Comparison of ENCODE assay signal across 8 cellular contexts in genomic region chrX:136268051-136269048, GRCh38. TPM values are rescaled to one million over a fixed set of nuclear protein-coding genes. Genes with fewer than 3 reads are reported as not detected.
A peak's percentile ranks its signal among the peaks of the same experiment; 100 is the strongest.
DNase-seq lines count a peak whose midpoint lies in the region; ATAC-seq and TF ChIP-seq lines count a peak whose summit lies in the region.

No MANE protein-coding gene starts in this region.

- peaks cover 6% of the 10 kb centered on the region for H3K4me1 Mint-ChIP-seq in activated naive CD8-positive, alpha-beta T cell treated with anti-CD3 and anti-CD28 coated beads, Interleukin-2, amount 10 ng/mL, durations not matched to agents 7 days and 5 days

- no peak overlapping the region for H3K4me3 Mint-ChIP-seq in activated naive CD8-positive, alpha-beta T cell treated with anti-CD3 and anti-CD28 coated beads, Interleukin-2, amount 10 ng/mL, durations not matched to agents 7 days and 5 days

- no peak overlapping the region for H3K27ac Mint-ChIP-seq in activated naive CD8-positive, alpha-beta T cell treated with anti-CD3 and anti-CD28 coated beads, Interleukin-2, amount 10 ng/mL, durations not matched to agents 7 days and 5 days

- H3K9me3 Mint-ChIP-seq in activated naive CD8-positive, alpha-beta T cell treated with anti-CD3 and anti-CD28 coated beads, Interleukin-2, amount 10 ng/mL, durations not matched to agents 7 days and 5 days = no peaks in the 10 kb centered on the region

- POLR2A ChIA-PET in activated naive CD8-positive, alpha-beta T cell treated with anti-CD3 and anti-CD28 coated beads, Interleukin-2, amount 10 ng/mL, durations not matched to agents 7 days and 5 days (lab: Charles Lee) = no interaction called here

- ATAC-seq in GM18858 (IDR thresholded peaks at IDR 0.05; ENCODE audit: unreplicated experiment) (peak; percentile 57), HG03520 (IDR thresholded peaks at IDR 0.05; ENCODE audit: unreplicated experiment) (peak; percentile 69), HG03139 (IDR thresholded peaks at IDR 0.05; ENCODE audit: unreplicated experiment) (no peak)
- ATAC-seq in activated naive CD8-positive, alpha-beta T cell treated with anti-CD3 and anti-CD28 coated beads, Interleukin-2, amount 10 ng/mL, durations not matched to agents 7 days and 5 days (ENCODE audit: low read depth) = peak; percentile 56

- TF ChIP-seq CTCF in AG09319 (IDR thresholded peaks at IDR 0.05; ENCODE audit: low read depth, low read length) = peak; percentile 88

- H3K27me3 Mint-ChIP-seq in activated naive CD8-positive, alpha-beta T cell treated with anti-CD3 and anti-CD28 coated beads, Interleukin-2, amount 10 ng/mL, durations not matched to agents 7 days and 5 days = no peaks in the 10 kb centered on the region

- peak; percentile 30 for DNase-seq in AG09319 (ENCODE audit: extremely low read depth, low read depth)
- DNase-seq in SK-N-DZ (ENCODE audit: low spot score) = peak; percentile 24
- no peak for DNase-seq in activated naive CD8-positive, alpha-beta T cell treated with anti-CD3 and anti-CD28 coated beads, Interleukin-2, amount 10 ng/mL, durations not matched to agents 7 days and 5 days
- DNase-seq in iPS-NIHi7 (ENCODE audit: extremely low spot score) = peak; percentile 45
- peak; percentile 29 for DNase-seq in stimulated activated CD4-positive, alpha-beta T cell treated with anti-CD3 and anti-CD28 coated beads, Interleukin-2, amount 100 ng/mL, for 4 hours (ENCODE audit: low read depth)

- H3K36me3 Mint-ChIP-seq in activated naive CD8-positive, alpha-beta T cell treated with anti-CD3 and anti-CD28 coated beads, Interleukin-2, amount 10 ng/mL, durations not matched to agents 7 days and 5 days = no peaks in the 10 kb centered on the region

RNA-seq across cellular contexts. Expression of gene MAP7D3, which starts 17.1 kb away (rescaled TPM):
- 3.7 and 4.0 TPM in 2 replicates for polyA plus RNA-seq in SK-N-DZ (2014; cell fraction: cytosol; rRNA removed)
- polyA plus RNA-seq in SK-N-DZ (2014; cell fraction: nucleus; rRNA removed) = 5.5 and 6.5 TPM in 2 replicates
- total RNA-seq in activated naive CD8-positive, alpha-beta T cell treated with anti-CD3 and anti-CD28 coated beads, Interleukin-2, amount 10 ng/mL, durations not matched to agents 7 days and 5 days = 10 to 100 TPM; 11.9 to 12.0 TPM

RNA-seq across cellular contexts. Expression of gene ADGRG4, which starts 32.4 kb away (rescaled TPM):
- not detected in 2 replicates for polyA plus RNA-seq in SK-N-DZ (2014; cell fraction: cytosol; rRNA removed)
- not detected in 2 replicates for polyA plus RNA-seq in SK-N-DZ (2014; cell fraction: nucleus; rRNA removed)
- not detected for total RNA-seq in activated naive CD8-positive, alpha-beta T cell treated with anti-CD3 and anti-CD28 coated beads, Interleukin-2, amount 10 ng/mL, durations not matched to agents 7 days and 5 days
